1 cellular context compared by ENCODE assay signal in the genomic region with DNA sequence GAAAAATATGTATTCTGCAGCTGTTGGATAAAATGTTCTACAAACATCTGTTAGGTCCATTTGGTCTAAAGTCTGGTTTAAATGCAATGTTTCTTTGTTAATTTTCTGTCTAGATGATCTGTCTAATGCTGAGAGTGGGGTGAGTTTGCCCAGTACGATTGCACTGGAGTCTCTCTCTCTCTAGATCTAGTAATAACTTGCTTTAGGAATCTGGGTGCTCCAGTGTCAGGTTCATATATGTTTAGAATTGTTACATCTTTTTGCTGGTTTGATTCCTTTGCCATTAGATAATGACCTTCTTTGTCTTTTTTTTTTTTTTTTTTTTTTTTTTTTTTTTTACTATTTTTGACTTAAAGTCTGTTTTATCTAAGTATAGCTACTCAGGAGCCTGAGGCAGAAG.
TF ChIP-seq lines count a peak whose summit lies in the region.

No MANE protein-coding gene starts in this region.

TF ChIP-seq in HEK293T, 16 proteins besides CTCF, POLR2A, EP300 and RAD21 (continued from another document):
- TF ChIP-seq, protein P1, sequence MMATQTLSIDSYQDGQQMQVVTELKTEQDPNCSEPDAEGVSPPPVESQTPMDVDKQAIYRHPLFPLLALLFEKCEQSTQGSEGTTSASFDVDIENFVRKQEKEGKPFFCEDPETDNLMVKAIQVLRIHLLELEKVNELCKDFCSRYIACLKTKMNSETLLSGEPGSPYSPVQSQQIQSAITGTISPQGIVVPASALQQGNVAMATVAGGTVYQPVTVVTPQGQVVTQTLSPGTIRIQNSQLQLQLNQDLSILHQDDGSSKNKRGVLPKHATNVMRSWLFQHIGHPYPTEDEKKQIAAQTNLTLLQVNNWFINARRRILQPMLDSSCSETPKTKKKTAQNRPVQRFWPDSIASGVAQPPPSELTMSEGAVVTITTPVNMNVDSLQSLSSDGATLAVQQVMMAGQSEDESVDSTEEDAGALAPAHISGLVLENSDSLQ (IDR thresholded peaks at IDR 0.05): no peak
- TF ChIP-seq SP1 (IDR thresholded peaks at IDR 0.05) (no peak), ZNF384 (IDR thresholded peaks at IDR 0.05) (no peak)
